8 cellular contexts compared by ENCODE assay signal in the genomic region with DNA sequence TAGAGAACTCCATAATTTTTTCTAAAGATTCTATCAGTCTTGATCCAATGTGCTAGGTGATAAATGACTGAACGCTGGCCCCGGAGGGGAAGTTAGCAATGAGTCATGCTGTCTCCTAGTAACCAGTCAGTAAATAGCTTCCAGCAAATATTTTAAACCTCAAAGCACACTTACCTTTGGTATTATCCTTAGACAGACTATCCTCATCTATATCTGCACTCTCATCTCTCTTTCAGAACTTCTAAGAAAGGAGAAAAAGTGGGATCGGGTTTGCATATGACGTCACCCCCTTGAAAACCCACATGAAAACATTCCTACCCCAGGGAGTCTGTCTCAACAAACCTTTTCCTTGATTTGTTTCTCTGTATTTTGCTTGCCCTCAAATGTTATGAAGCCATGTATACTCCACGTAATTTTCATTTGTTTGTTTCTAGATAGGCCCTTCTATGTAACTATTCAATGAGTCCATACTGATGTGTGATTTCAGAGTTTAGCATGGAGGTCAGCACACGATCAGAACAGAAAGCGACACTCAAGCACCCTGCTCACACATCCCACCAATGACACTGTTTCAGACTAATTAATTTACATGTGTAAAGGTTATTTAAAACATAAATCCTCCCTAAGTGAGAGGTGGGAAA.
A peak's percentile ranks its signal among the peaks of the same experiment; 100 is the strongest.
DNase-seq lines count a peak whose midpoint lies in the region; ATAC-seq and TF ChIP-seq lines count a peak whose summit lies in the region.

No MANE protein-coding gene starts in this region.

- TF ChIP-seq CTCF in esophagus squamous epithelium (IDR thresholded peaks at IDR 0.05): no peak
- no peak for TF ChIP-seq CTCF in progenitor cell of endocrine pancreas (IDR thresholded peaks at IDR 0.05; ENCODE audit: unreplicated experiment)

- 17 to 19% methylated on average over 7 of the region's 7 CpGs for WGBS in esophagus squamous epithelium, 2 donors

- H3K4me1 Mint-ChIP-seq in progenitor cell of endocrine pancreas (ENCODE audit: low read depth): peaks cover 17% of the 10 kb centered on the region

- ATAC-seq in GM19467 (IDR thresholded peaks at IDR 0.05; ENCODE audit: unreplicated experiment): peak; percentile 53

- DNase-seq in ELR (ENCODE audit: low read depth): peak; percentile 95
- DNase-seq in HK-2 (ENCODE audit: unreplicated experiment): peak; percentile 36
- peak; percentile 85 for DNase-seq in SIG-M5 treated with dmso at 0.1 percent for 504 hours (lab: John Stamatoyannopoulos, UW; ENCODE audit: unreplicated experiment)
- DNase-seq in esophagus squamous epithelium (lab: John Stamatoyannopoulos, UW): no peak
- no peak for DNase-seq in progenitor cell of endocrine pancreas (ENCODE audit: low spot score, unreplicated experiment)
- DNase-seq in GM19240 (ENCODE audit: insufficient read length, low spot score): no peak
- no peak for DNase-seq in activated CD8-positive, alpha-beta memory T cell treated with anti-CD3 and anti-CD28 coated beads, Interleukin-2, amount 50 U/mL, for 4 hours

- no peaks in the 10 kb centered on the region for H3K9me3 Mint-ChIP-seq in progenitor cell of endocrine pancreas (ENCODE audit: low read depth)

- peak overlapping the region in 3 of 4 donors; percentile 51 to 57 (median 51) for H3K27ac ChIP-seq in esophagus squamous epithelium

- no peak for TF ChIP-seq POLR2A in esophagus squamous epithelium (IDR thresholded peaks at IDR 0.05)

- no peaks in the 10 kb centered on the region for H3K27me3 ChIP-seq in esophagus squamous epithelium

- no peaks in the 10 kb centered on the region for H3K36me3 ChIP-seq in esophagus squamous epithelium

- H3K4me3 Mint-ChIP-seq in progenitor cell of endocrine pancreas (ENCODE audit: low read depth): peak overlapping the region; percentile 49

- peaks cover 0 to 16% (median 9%) of the 10 kb centered on the region in 3 donors for H3K4me1 ChIP-seq in esophagus squamous epithelium

- H3K9me3 ChIP-seq in esophagus squamous epithelium: no peaks in the 10 kb centered on the region

- H3K4me3 ChIP-seq in esophagus squamous epithelium: no peak overlapping the region

- H3K27ac Mint-ChIP-seq in progenitor cell of endocrine pancreas: peak overlapping the region; percentile 94

- intact Hi-C loops in esophagus squamous epithelium (cut with DNase I): no loop called here

- no peaks in the 10 kb centered on the region for H3K36me3 Mint-ChIP-seq in progenitor cell of endocrine pancreas (ENCODE audit: insufficient read depth)

- H3K27me3 Mint-ChIP-seq in progenitor cell of endocrine pancreas: no peaks in the 10 kb centered on the region

Comparison
In these comparisons a context has a peak if more than half of its experiments do, and no peak if none do; other contexts are left out.
1. DNase-seq: peak in ELR (single experiment), HK-2 (single experiment) and SIG-M5 treated with dmso at 0.1 percent for 504 hours (single experiment); none in esophagus squamous epithelium (single experiment), progenitor cell of endocrine pancreas (single experiment), GM19240 (single experiment) and activated CD8-positive, alpha-beta memory T cell treated with anti-CD3 and anti-CD28 coated beads, Interleukin-2, amount 50 U/mL, for 4 hours (single experiment).